Comparison of ENCODE assay signal across 1 cellular context in genomic region chr13:99725644-99726043, GRCh38.
TF ChIP-seq lines count a peak whose summit lies in the region.

No MANE protein-coding gene starts in this region.

TF ChIP-seq in WTC11, 78 proteins besides CTCF, POLR2A, EP300 and RAD21:
- no peak for TF ChIP-seq NR3C1 (CRISPR knock-in tag; conservative IDR thresholded peaks at IDR 0.05; ENCODE audit: low read depth)
- TF ChIP-seq IRF1 (CRISPR knock-in tag; IDR thresholded peaks at IDR 0.05) = no peak
- TF ChIP-seq SP1 (CRISPR knock-in tag; conservative IDR thresholded peaks at IDR 0.05) = no peak
- no peak for TF ChIP-seq EMX1 (CRISPR knock-in tag; IDR thresholded peaks at IDR 0.05)
- no peak for TF ChIP-seq TEAD4 (CRISPR knock-in tag; IDR thresholded peaks at IDR 0.05)
- no peak for TF ChIP-seq ZBTB21 (CRISPR knock-in tag; IDR thresholded peaks at IDR 0.05; ENCODE audit: borderline replicate concordance)
- TF ChIP-seq E2F4 (CRISPR knock-in tag; IDR thresholded peaks at IDR 0.05; ENCODE audit: borderline replicate concordance, low read depth) = no peak
- TF ChIP-seq, protein P1, sequence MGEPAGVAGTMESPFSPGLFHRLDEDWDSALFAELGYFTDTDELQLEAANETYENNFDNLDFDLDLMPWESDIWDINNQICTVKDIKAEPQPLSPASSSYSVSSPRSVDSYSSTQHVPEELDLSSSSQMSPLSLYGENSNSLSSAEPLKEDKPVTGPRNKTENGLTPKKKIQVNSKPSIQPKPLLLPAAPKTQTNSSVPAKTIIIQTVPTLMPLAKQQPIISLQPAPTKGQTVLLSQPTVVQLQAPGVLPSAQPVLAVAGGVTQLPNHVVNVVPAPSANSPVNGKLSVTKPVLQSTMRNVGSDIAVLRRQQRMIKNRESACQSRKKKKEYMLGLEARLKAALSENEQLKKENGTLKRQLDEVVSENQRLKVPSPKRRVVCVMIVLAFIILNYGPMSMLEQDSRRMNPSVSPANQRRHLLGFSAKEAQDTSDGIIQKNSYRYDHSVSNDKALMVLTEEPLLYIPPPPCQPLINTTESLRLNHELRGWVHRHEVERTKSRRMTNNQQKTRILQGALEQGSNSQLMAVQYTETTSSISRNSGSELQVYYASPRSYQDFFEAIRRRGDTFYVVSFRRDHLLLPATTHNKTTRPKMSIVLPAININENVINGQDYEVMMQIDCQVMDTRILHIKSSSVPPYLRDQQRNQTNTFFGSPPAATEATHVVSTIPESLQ (CRISPR knock-in tag; IDR thresholded peaks at IDR 0.05) = no peak
- TF ChIP-seq TEAD1 (CRISPR knock-in tag; IDR thresholded peaks at IDR 0.05) = no peak
TF ChIP-seq in WTC11: peak in this region for 0.
